Comparison of ENCODE assay signal across 1 cellular context in the genomic region with DNA sequence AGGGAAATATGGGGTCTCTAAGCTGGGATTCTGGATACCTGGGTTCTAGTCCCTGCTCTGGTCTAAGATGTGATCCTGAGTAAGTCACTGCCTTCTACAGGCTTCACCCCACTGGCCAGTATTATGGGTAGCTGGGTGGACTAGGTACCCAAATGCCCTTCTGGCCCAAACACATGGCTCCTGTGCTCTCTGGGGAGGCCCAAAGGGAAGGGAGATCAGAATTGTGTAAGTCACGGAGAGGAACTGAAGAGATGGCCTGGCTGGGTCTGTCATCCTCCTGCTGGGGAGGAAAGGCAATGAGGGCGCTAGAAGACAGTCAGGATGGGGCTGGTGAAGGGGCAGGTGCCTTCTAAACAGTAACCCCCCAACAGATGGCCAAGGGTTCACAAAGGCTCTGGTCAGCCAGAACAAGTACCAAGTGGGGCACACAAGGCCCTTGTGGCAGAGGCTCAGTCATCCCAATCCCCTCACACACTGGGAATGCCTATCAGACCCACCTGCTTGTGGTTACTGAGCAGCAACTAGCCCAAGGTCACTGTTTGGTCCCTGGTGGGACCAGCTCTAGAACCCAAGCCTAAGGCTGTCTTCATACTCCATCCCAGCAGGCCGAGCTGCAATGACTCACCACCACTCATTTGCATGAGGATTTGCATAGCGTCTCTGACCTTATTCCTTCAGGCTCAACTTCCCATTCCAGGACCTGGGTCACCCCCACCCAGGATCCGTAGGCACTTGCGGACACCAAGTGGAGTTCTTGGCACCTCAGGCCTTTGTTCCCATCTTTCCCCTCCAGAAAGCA.
TF ChIP-seq lines count a peak whose summit lies in the region.

No MANE protein-coding gene starts in this region.

TF ChIP-seq in H1, 55 proteins besides CTCF, POLR2A, EP300 and RAD21 (continued from another document):
- TF ChIP-seq SP1 (IDR thresholded peaks at IDR 0.05; ENCODE audit: low read depth, low read length) (no peak), RXRA (IDR thresholded peaks at IDR 0.05; ENCODE audit: insufficient read depth, low read depth, low read length) (no peak), MAX (IDR thresholded peaks at IDR 0.05) (no peak), BACH1 (IDR thresholded peaks at IDR 0.05; ENCODE audit: low read length) (no peak), RNF2 (IDR thresholded peaks at IDR 0.05; ENCODE audit: borderline replicate concordance, low read depth, low read length, missing control alignments, poor library complexity, severe bottlenecking) (no peak)
